ENCODE assay signal across 11 cellular contexts in genomic region chrX:78429172-78429571, GRCh38.
"Had no signal": no experiment of that assay in that cellular context is flagged by ENCODE, and none has a peak within 500 bp of the region (broad histone marks: within the 10 kb centered on the region; RNA-seq: fewer than 3 reads in every experiment).

No MANE protein-coding gene starts in this region.

- H3K9ac ChIP-seq: GM23248 had no signal

- H3K4me1 Mint-ChIP-seq: GM23338, H9 had no signal

- FAIRE-seq: H1, H54 had no signal

- DNase-seq: GM23248, GOT3, H7, H9, HCEC 1CT, HFFc6 had no signal

- H3K4me1 ChIP-seq: HAP-1 had no signal

- H3K36me3 ChIP-seq: HAP-1 had no signal

- H3K27ac Mint-ChIP-seq: GM23338, H9, HFFc6 had no signal

- H3K4me3 ChIP-seq: GM23248, GM23338, HAP-1 had no signal

- H2AFZ ChIP-seq: GM23248, GM23338 had no signal

- H3K9me3 ChIP-seq: HAP-1 had no signal

- H3K4me3 Mint-ChIP-seq: GM23338, H9, HFFc6 had no signal

- ATAC-seq: GM23338, HCT116 had no signal

- H3K4me2 ChIP-seq: GM23338 had no signal

- H3K27ac ChIP-seq: GM23248 had no signal

- H3K9me3 Mint-ChIP-seq: HFFc6 had no signal
